15 cellular contexts compared by ENCODE assay signal in genomic region chr7:25312968-25313367, GRCh38.
A peak's percentile ranks its signal among the peaks of the same experiment; 100 is the strongest.
DNase-seq lines count a peak whose midpoint lies in the region; ATAC-seq and TF ChIP-seq lines count a peak whose summit lies in the region.
"Had no signal": no experiment of that assay in that cellular context is flagged by ENCODE, and none has a peak within 500 bp of the region (broad histone marks: within the 10 kb centered on the region; RNA-seq: fewer than 3 reads in every experiment).

No MANE protein-coding gene starts in this region.

- no peak overlapping the region for H3K4me3 ChIP-seq in HL-60 (replicated peaks; ENCODE audit: insufficient read depth, low read length)
- no peak overlapping the region for H3K4me3 ChIP-seq in neural progenitor cell
- H3K4me3 ChIP-seq: HAP-1 had no signal

- H3K27ac ChIP-seq in HL-60 (replicated peaks) (peak overlapping the region; percentile 68), VCaP (peak overlapping the region; percentile 8; the same call in 1 of the 2 replicates), neural progenitor cell (no peak overlapping the region)

- H3K27ac Mint-ChIP-seq in neural progenitor cell: peak overlapping the region; percentile 94
- H3K27ac Mint-ChIP-seq: CD4-positive, alpha-beta memory T cell; HFFc6 had no signal

- H3K4me1 ChIP-seq in neural progenitor cell: peaks cover 8% of the 10 kb centered on the region
- H3K4me1 ChIP-seq: HAP-1 had no signal

- no peak overlapping the region for H3K4me2 ChIP-seq in neural progenitor cell

- H4K20me1 ChIP-seq in neural progenitor cell (ENCODE audit: low read depth): no peaks in the 10 kb centered on the region

- H3K27me3 ChIP-seq in HL-60 (ENCODE audit: insufficient read depth, poor library complexity, severe bottlenecking) (no peaks in the 10 kb centered on the region), neural progenitor cell (no peaks in the 10 kb centered on the region)

- H3K27me3 Mint-ChIP-seq in neural progenitor cell (ENCODE audit: insufficient read depth, low read depth): no peaks in the 10 kb centered on the region

- H2AFZ ChIP-seq in neural progenitor cell (replicated peaks): no peak overlapping the region

- H3K9me3 Mint-ChIP-seq in neural progenitor cell: peaks cover 26% of the 10 kb centered on the region

- no peak overlapping the region for H3K4me3 Mint-ChIP-seq in neural progenitor cell
- H3K4me3 Mint-ChIP-seq: CD4-positive, alpha-beta memory T cell; HFFc6 had no signal

- H3F3A ChIP-seq in neural progenitor cell (ENCODE audit: low read depth): no peaks in the 10 kb centered on the region

- no peaks in the 10 kb centered on the region for H3K36me3 ChIP-seq in neural progenitor cell
- H3K36me3 ChIP-seq: HAP-1 had no signal

- no peak for DNase-seq in HL-60 (ENCODE audit: low read depth in 1 of 2, low spot score in 1 of 2)
- no peak for DNase-seq in neural progenitor cell (ENCODE audit: low spot score)
- DNase-seq in activated CD8-positive, alpha-beta memory T cell treated with anti-CD3 and anti-CD28 coated beads, Interleukin-2, amount 50 U/mL, for 4 hours: no peak
- no peak for DNase-seq in NCI-H1417 treated with DMSO at 0.1 percent for 48 hours (lab: John Stamatoyannopoulos, UW)
- DNase-seq: C1 segment of cervical spinal cord; Calu3; CD4-positive, alpha-beta memory T cell; COR-L47; DMS53; DMS79 treated with DMSO at 0.1 percent for 48 hours; GOT3; HFFc6 had no signal

- TF ChIP-seq CTCF in HL-60 (IDR thresholded peaks at IDR 0.05; ENCODE audit: insufficient read depth, low read length) (no peak), VCaP (conservative IDR thresholded peaks at IDR 0.05) (no peak), neural progenitor cell (IDR thresholded peaks at IDR 0.05) (no peak)

- peaks cover 21% of the 10 kb centered on the region for H3K4me1 Mint-ChIP-seq in neural progenitor cell
- H3K4me1 Mint-ChIP-seq: CD4-positive, alpha-beta memory T cell had no signal

- peaks cover 1% of the 10 kb centered on the region for H3K36me3 Mint-ChIP-seq in neural progenitor cell
- H3K36me3 Mint-ChIP-seq: CD4-positive, alpha-beta memory T cell had no signal

- no peak overlapping the region for H3K9ac ChIP-seq in neural progenitor cell

- no peaks in the 10 kb centered on the region for H3K9me3 ChIP-seq in neural progenitor cell (ENCODE audit: low read depth)
- H3K9me3 ChIP-seq: HAP-1 had no signal

- H3K79me2 ChIP-seq in neural progenitor cell (ENCODE audit: low read depth): no peaks in the 10 kb centered on the region

- no peak for ATAC-seq in GM19463 (IDR thresholded peaks at IDR 0.05; ENCODE audit: unreplicated experiment)
